1 cellular context compared by ENCODE assay signal in genomic region chr1:167714098-167714850, GRCh38.
TF ChIP-seq lines count a peak whose summit lies in the region.

No MANE protein-coding gene starts in this region.

TF ChIP-seq in WTC11, 78 proteins besides CTCF, POLR2A, EP300 and RAD21 (continued from another document):
- TF ChIP-seq ZNF317 (CRISPR knock-in tag; IDR thresholded peaks at IDR 0.05; ENCODE audit: borderline replicate concordance, low read depth) (no peak; the same call in 1 of the 2 replicates), HMGA2 (CRISPR knock-in tag; IDR thresholded peaks at IDR 0.05) (peak; percentile 39; the same call in 1 of the 2 replicates)
